37 cellular contexts compared by ENCODE assay signal in the genomic region with DNA sequence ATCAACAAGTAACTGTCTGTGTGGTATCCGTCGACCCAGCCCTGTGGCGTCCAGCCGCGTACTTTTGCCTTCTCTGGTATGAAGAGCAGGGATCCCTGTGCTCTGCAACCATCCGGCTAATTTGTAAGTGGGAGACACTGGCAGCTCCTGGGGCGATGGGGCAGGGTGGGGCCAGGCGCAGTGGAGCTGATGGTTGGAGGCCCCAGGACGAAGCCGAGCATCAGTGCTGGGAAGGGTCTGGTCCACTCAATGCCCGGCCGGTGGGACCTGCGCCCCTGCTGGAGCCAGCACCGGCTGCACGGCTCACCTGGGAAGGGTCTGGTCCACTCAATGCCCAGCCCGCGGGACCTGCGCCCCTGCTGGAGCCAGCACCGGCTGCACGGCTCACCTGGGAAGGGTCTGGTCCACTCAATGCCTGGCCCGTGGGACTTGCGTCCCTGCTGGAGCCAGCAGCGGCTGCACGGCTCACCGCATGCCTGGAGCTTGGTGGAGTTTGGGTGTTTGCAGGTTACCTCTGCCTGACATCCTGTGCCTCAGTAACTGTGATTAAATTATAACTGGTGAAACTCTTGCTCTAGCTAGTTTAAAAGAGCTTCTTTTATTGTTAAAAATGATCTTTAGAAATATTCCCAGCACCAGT.
DNase-seq lines count a peak whose midpoint lies in the region; ATAC-seq lines count a peak whose summit lies in the region.
"Had no signal": no experiment of that assay in that cellular context is flagged by ENCODE, and none has a peak within 500 bp of the region (broad histone marks: within the 10 kb centered on the region; RNA-seq: fewer than 3 reads in every experiment).

No MANE protein-coding gene starts in this region.

- no peak overlapping the region for H3K4me3 ChIP-seq in neuronal stem cell (ENCODE audit: low read length in 2 of 2)
- H3K4me3 ChIP-seq in aorta (ENCODE audit: low read length in 2 of 2) = no peak overlapping the region
- H3K4me3 ChIP-seq: cardiac muscle cell, esophagus muscularis mucosa, heart left ventricle, ovary, stomach, transverse colon had no signal

- no peak overlapping the region for H2AK5ac ChIP-seq in neuronal stem cell (ENCODE audit: low read depth, low read length)

- intact Hi-C loops in cardiac septum (cut with DNase I) = no loop called here
- intact Hi-C loops in aorta (cut with DNase I) = no loop called here
- intact Hi-C loops in activated T-helper 2 cell treated with anti-CD3 and anti-CD28 coated beads, Interferon-gamma antibody, Interleukin-2, Interleukin-4, amounts not matched to agents 10 μg/mL and 5 μg/mL and 100 μg/mL, durations not matched to agents 14 hours and 24 hours and 36 hours (cut with micrococcal nuclease) = no loop called here

- H2BK5ac ChIP-seq in neuronal stem cell (ENCODE audit: low read length) = no peak overlapping the region

- peaks cover 5% of the 10 kb centered on the region for H3K4me1 Mint-ChIP-seq in activated naive CD4-positive, alpha-beta T cell treated with anti-CD3 and anti-CD28 coated beads, Interleukin-2, amount 10 ng/mL, durations not matched to agents 7 days and 5 days
- peaks cover 8% of the 10 kb centered on the region for H3K4me1 Mint-ChIP-seq in activated T-helper 2 cell treated with anti-CD3 and anti-CD28 coated beads, Interferon-gamma antibody, Interleukin-2, Interleukin-4, amounts not matched to agents 10 μg/mL and 5 μg/mL and 100 μg/mL, durations not matched to agents 14 hours and 24 hours and 36 hours (ENCODE audit: low read depth)
- H3K4me1 Mint-ChIP-seq: nephron had no signal

- no peak overlapping the region for H3K4me3 Mint-ChIP-seq in activated naive CD4-positive, alpha-beta T cell treated with anti-CD3 and anti-CD28 coated beads, Interleukin-2, amount 10 ng/mL, durations not matched to agents 7 days and 5 days
- no peak overlapping the region for H3K4me3 Mint-ChIP-seq in activated T-helper 2 cell treated with anti-CD3 and anti-CD28 coated beads, Interferon-gamma antibody, Interleukin-2, Interleukin-4, amounts not matched to agents 10 μg/mL and 5 μg/mL and 100 μg/mL, durations not matched to agents 14 hours and 24 hours and 36 hours (ENCODE audit: low read depth)
- H3K4me3 Mint-ChIP-seq: activated naive CD8-positive, alpha-beta T cell treated with anti-CD3 and anti-CD28 coated beads for 36 hours; activated T-helper 1 cell treated with anti-CD3 and anti-CD28 coated beads, Interleukin-12 subunit alpha, Interleukin-12 subunit beta, Interleukin-2, Interleukin-4 antibody, amounts not matched to agents 30 ng/mL and 10 ng/mL and 1 ng/mL, durations not matched to agents 14 hours and 24 hours and 36 hours; nephron had no signal

- no peak overlapping the region for H3K4me2 ChIP-seq in neuronal stem cell (ENCODE audit: insufficient read depth, low read length, poor library complexity, severe bottlenecking)

- H3K36me3 Mint-ChIP-seq in activated naive CD4-positive, alpha-beta T cell treated with anti-CD3 and anti-CD28 coated beads, Interleukin-2, amount 10 ng/mL, durations not matched to agents 7 days and 5 days = peaks cover 10% of the 10 kb centered on the region
- H3K36me3 Mint-ChIP-seq in activated T-helper 2 cell treated with anti-CD3 and anti-CD28 coated beads, Interferon-gamma antibody, Interleukin-2, Interleukin-4, amounts not matched to agents 10 μg/mL and 5 μg/mL and 100 μg/mL, durations not matched to agents 14 hours and 24 hours and 36 hours (ENCODE audit: low read depth) = peaks cover 14% of the 10 kb centered on the region

- peak overlapping the region; percentile 23 for H4K8ac ChIP-seq in neuronal stem cell (ENCODE audit: low read depth, low read length)

- no peaks in the 10 kb centered on the region for H3K27me3 Mint-ChIP-seq in activated naive CD4-positive, alpha-beta T cell treated with anti-CD3 and anti-CD28 coated beads, Interleukin-2, amount 10 ng/mL, durations not matched to agents 7 days and 5 days
- H3K27me3 Mint-ChIP-seq in activated T-helper 2 cell treated with anti-CD3 and anti-CD28 coated beads, Interferon-gamma antibody, Interleukin-2, Interleukin-4, amounts not matched to agents 10 μg/mL and 5 μg/mL and 100 μg/mL, durations not matched to agents 14 hours and 24 hours and 36 hours (ENCODE audit: low read depth) = no peaks in the 10 kb centered on the region
- H3K27me3 Mint-ChIP-seq: activated naive CD8-positive, alpha-beta T cell treated with anti-CD3 and anti-CD28 coated beads for 36 hours had no signal

- no peak overlapping the region for H2BK120ac ChIP-seq in neuronal stem cell (ENCODE audit: low read depth, low read length)

- no peak overlapping the region for H3K18ac ChIP-seq in neuronal stem cell (ENCODE audit: low read length)

- H3K9me3 ChIP-seq in neuronal stem cell (replicated peaks in 1 of 2; ENCODE audit: control insufficient read depth in 2 of 2, insufficient read depth in 1 of 2, low read depth in 1 of 2, low read length in 2 of 2) (peaks cover 7 to 18% of the 10 kb centered on the region in 2 donors), aorta (ENCODE audit: control insufficient read depth, low read length) (no peaks in the 10 kb centered on the region)
- H3K9me3 ChIP-seq: Caco-2, ovary, stomach, transverse colon had no signal

- H3K36me3 ChIP-seq in neuronal stem cell (replicated peaks in 1 of 2; ENCODE audit: control insufficient read depth in 2 of 2, insufficient read depth in 2 of 2, low read length in 2 of 2) (no peaks in the 10 kb centered on the region), aorta (ENCODE audit: control insufficient read depth in 1 of 2, insufficient read depth in 2 of 2, low read length in 1 of 2) (peaks cover 0 to 3% of the 10 kb centered on the region in 2 donors)
- H3K36me3 ChIP-seq: cardiac muscle cell, ovary had no signal

- no peak overlapping the region for H4K91ac ChIP-seq in neuronal stem cell (ENCODE audit: low read depth, low read length, poor library complexity)

- no peak overlapping the region for H2BK12ac ChIP-seq in neuronal stem cell (ENCODE audit: low read length)

- peak overlapping the region; percentile 49 for H3K14ac ChIP-seq in neuronal stem cell (ENCODE audit: low read length)

- CTCF ChIA-PET in activated naive CD4-positive, alpha-beta T cell treated with anti-CD3 and anti-CD28 coated beads, Interleukin-2, amount 10 ng/mL, durations not matched to agents 7 days and 5 days (lab: Charles Lee) = no interaction called here

- H3K27ac ChIP-seq in neuronal stem cell (replicated peaks; ENCODE audit: low read length) (no peak overlapping the region), aorta (ENCODE audit: low read depth in 1 of 2, low read length in 2 of 2) (no peak overlapping the region)
- H3K27ac ChIP-seq: C4-2B, cardiac muscle cell, esophagus muscularis mucosa, heart left ventricle, ovary, stomach, transverse colon had no signal

- H3K9me3 Mint-ChIP-seq in activated naive CD4-positive, alpha-beta T cell treated with anti-CD3 and anti-CD28 coated beads, Interleukin-2, amount 10 ng/mL, durations not matched to agents 7 days and 5 days = peaks cover 2% of the 10 kb centered on the region
- H3K9me3 Mint-ChIP-seq in activated T-helper 2 cell treated with anti-CD3 and anti-CD28 coated beads, Interferon-gamma antibody, Interleukin-2, Interleukin-4, amounts not matched to agents 10 μg/mL and 5 μg/mL and 100 μg/mL, durations not matched to agents 14 hours and 24 hours and 36 hours = no peaks in the 10 kb centered on the region
- H3K9me3 Mint-ChIP-seq: activated naive CD8-positive, alpha-beta T cell treated with anti-CD3 and anti-CD28 coated beads for 36 hours had no signal

- H3K4ac ChIP-seq in neuronal stem cell (ENCODE audit: low read length) = no peak overlapping the region

- DNase-seq in activated naive CD4-positive, alpha-beta T cell treated with anti-CD3 and anti-CD28 coated beads, Interleukin-2, amount 50 U/mL, for 16 hours = peak; percentile 8
- DNase-seq in activated naive CD4-positive, alpha-beta T cell treated with anti-CD3 and anti-CD28 coated beads, Interleukin-2, amount 10 ng/mL, durations not matched to agents 7 days and 5 days = no peak
- DNase-seq in cardiac septum (ENCODE audit: low spot score) = peak; percentile 61
- no peak for DNase-seq in neuronal stem cell (ENCODE audit: low spot score)
- peak; percentile 13 to 51 for DNase-seq in aorta
- DNase-seq in activated T-helper 2 cell treated with anti-CD3 and anti-CD28 coated beads, Interferon-gamma antibody, Interleukin-2, Interleukin-4, amounts not matched to agents 10 μg/mL and 5 μg/mL and 100 μg/mL, durations not matched to agents 14 hours and 24 hours and 36 hours (ENCODE audit: low spot score) = no peak
- no peak for DNase-seq in kidney glomerular epithelial cell (lab: John Stamatoyannopoulos, UW)
- no peak for DNase-seq in NCI-H1436 treated with DMSO at 0.1 percent for 48 hours (lab: John Stamatoyannopoulos, UW)
- DNase-seq: activated CD4-positive, alpha-beta T cell treated with anti-CD3 and anti-CD28 coated beads, Interleukin-2, amount 50 U/mL, for 48 hours; activated CD8-positive, alpha-beta memory T cell treated with anti-CD3 and anti-CD28 coated beads, Interleukin-2, amount 50 U/mL, for 4 hours; activated naive CD8-positive, alpha-beta T cell treated with anti-CD3 and anti-CD28 coated beads for 36 hours; anterior cingulate cortex; DMS79; foreskin fibroblast; IMR-90; mammary epithelial cell; NCI-H1417 treated with DMSO at 0.1 percent for 48 hours; NCI-H2081 treated with DMSO at 0.1 percent for 48 hours; NCI-H226; NCI-H526 treated with DMSO at 0.1 percent for 48 hours; NK-92 treated with Interleukin-12 subunit alpha and Interleukin-12 subunit beta, amount 100 ng/mL, for 24 hours; PC-3; SHP77; stimulated activated CD4-positive, alpha-beta T cell treated with anti-CD3 and anti-CD28 coated beads, Interleukin-12 subunit alpha, Interleukin-12 subunit beta, amount 100 ng/mL, for 4 hours; stimulated activated CD4-positive, alpha-beta T cell treated with anti-CD3 and anti-CD28 coated beads, Interleukin-2, amount 100 ng/mL, for 48 hours; stomach; T-helper 2 cell; transverse colon had no signal

- peaks cover 14 to 18% of the 10 kb centered on the region in 2 donors for H3K4me1 ChIP-seq in neuronal stem cell (ENCODE audit: control insufficient read depth in 2 of 2, insufficient read depth in 1 of 2, low read depth in 1 of 2, low read length in 2 of 2)
- H3K4me1 ChIP-seq in aorta (ENCODE audit: control insufficient read depth in 1 of 2, insufficient read depth in 2 of 2, low read length in 2 of 2) = no peaks in the 10 kb centered on the region

- no peak overlapping the region for H3K23ac ChIP-seq in neuronal stem cell (ENCODE audit: low read depth, low read length, poor library complexity)

- no peak overlapping the region for H3K9ac ChIP-seq in neuronal stem cell (ENCODE audit: low read depth, low read length, poor library complexity)

- no peak for ATAC-seq in aorta (ENCODE audit: low FRiP score)
- ATAC-seq: activated CD4-positive, CD25-positive, alpha-beta regulatory T cell treated with anti-CD3 and anti-CD28 coated beads, Interleukin-2, amount 50 U/mL, for 24 hours; heart left ventricle; PC-3 had no signal

- no peak overlapping the region for H3K27ac Mint-ChIP-seq in activated naive CD4-positive, alpha-beta T cell treated with anti-CD3 and anti-CD28 coated beads, Interleukin-2, amount 10 ng/mL, durations not matched to agents 7 days and 5 days
- H3K27ac Mint-ChIP-seq in activated T-helper 2 cell treated with anti-CD3 and anti-CD28 coated beads, Interferon-gamma antibody, Interleukin-2, Interleukin-4, amounts not matched to agents 10 μg/mL and 5 μg/mL and 100 μg/mL, durations not matched to agents 14 hours and 24 hours and 36 hours = no peak overlapping the region
- H3K27ac Mint-ChIP-seq: activated naive CD8-positive, alpha-beta T cell treated with anti-CD3 and anti-CD28 coated beads for 36 hours; activated T-helper 1 cell treated with anti-CD3 and anti-CD28 coated beads, Interleukin-12 subunit alpha, Interleukin-12 subunit beta, Interleukin-2, Interleukin-4 antibody, amounts not matched to agents 30 ng/mL and 10 ng/mL and 1 ng/mL, durations not matched to agents 14 hours and 24 hours and 36 hours; nephron had no signal

- H2BK15ac ChIP-seq in neuronal stem cell (ENCODE audit: low read length) = no peak overlapping the region

- H3K79me1 ChIP-seq in neuronal stem cell (ENCODE audit: low read depth, low read length) = peaks cover 3% of the 10 kb centered on the region

- H3K27me3 ChIP-seq in neuronal stem cell (ENCODE audit: control insufficient read depth in 3 of 3, insufficient read depth in 3 of 3, low read depth in 1 of 3, low read length in 3 of 3) (no peaks in the 10 kb centered on the region), aorta (ENCODE audit: control insufficient read depth in 1 of 2, insufficient read depth in 2 of 2, low read length in 1 of 2) (no peaks in the 10 kb centered on the region)
- H3K27me3 ChIP-seq: cardiac muscle cell, esophagus muscularis mucosa, heart left ventricle, ovary, stomach, transverse colon had no signal

- H2AFZ ChIP-seq in neuronal stem cell (ENCODE audit: low read length) = no peak overlapping the region

- WGBS in neuronal stem cell (ENCODE audit: extremely low coverage in 2 of 2, insufficient read length in 2 of 2, insufficient replicate concordance in 1 of 2), 2 donors = no CpG with 5 or more reads among the region's 25 CpGs
- 95 to 96% methylated on average over 25 of the region's 25 CpGs for WGBS in aorta, 2 donors

Comparison
In these comparisons a context has a peak if more than half of its experiments do, and no peak if none do; other contexts are left out.
1. DNase-seq: peak in activated naive CD4-positive, alpha-beta T cell treated with anti-CD3 and anti-CD28 coated beads, Interleukin-2, amount 50 U/mL, for 16 hours (single experiment), cardiac septum (single experiment) and aorta (2 of 2); none in activated naive CD4-positive, alpha-beta T cell treated with anti-CD3 and anti-CD28 coated beads, Interleukin-2, amount 10 ng/mL, durations not matched to agents 7 days and 5 days (single experiment), neuronal stem cell (single experiment), activated T-helper 2 cell treated with anti-CD3 and anti-CD28 coated beads, Interferon-gamma antibody, Interleukin-2, Interleukin-4, amounts not matched to agents 10 μg/mL and 5 μg/mL and 100 μg/mL, durations not matched to agents 14 hours and 24 hours and 36 hours (single experiment), kidney glomerular epithelial cell (single experiment) and NCI-H1436 treated with DMSO at 0.1 percent for 48 hours (single experiment).